In genomic region chr2:35503311-35503710, GRCh38 we compare ENCODE assay signal across 25 cellular contexts.
"Had no signal": no experiment of that assay in that cellular context is flagged by ENCODE, and none has a peak within 500 bp of the region (broad histone marks: within the 10 kb centered on the region; RNA-seq: fewer than 3 reads in every experiment).

No MANE protein-coding gene starts in this region.

- H3K9ac ChIP-seq: neural progenitor cell had no signal

- H3K4me3 Mint-ChIP-seq: activated CD4-positive, alpha-beta memory T cell treated with anti-CD3 and anti-CD28 coated beads, Interleukin-2, amount 10 ng/mL, durations not matched to agents 7 days and 5 days; activated naive CD8-positive, alpha-beta T cell treated with anti-CD3 and anti-CD28 coated beads for 36 hours; activated T-helper 17 cell treated with anti-CD3 and anti-CD28 coated beads, Interleukin-2, amount 50 U/mL, for 72 hours; naive thymus-derived CD4-positive, alpha-beta T cell; neural progenitor cell had no signal

- H3K4me2 ChIP-seq: neural progenitor cell had no signal

- H3K4me1 ChIP-seq: body of pancreas, gastroesophageal sphincter, heart right ventricle, left ventricle myocardium inferior, neural progenitor cell, prostate gland, right atrium auricular region, tibial artery had no signal

- H3K27me3 Mint-ChIP-seq: activated CD4-positive, alpha-beta memory T cell treated with anti-CD3 and anti-CD28 coated beads, Interleukin-2, amount 10 ng/mL, durations not matched to agents 7 days and 5 days; activated naive CD8-positive, alpha-beta T cell treated with anti-CD3 and anti-CD28 coated beads for 36 hours; activated T-helper 17 cell treated with anti-CD3 and anti-CD28 coated beads, Interleukin-2, amount 50 U/mL, for 72 hours; naive thymus-derived CD4-positive, alpha-beta T cell had no signal

- H3K9me3 ChIP-seq: body of pancreas, gastroesophageal sphincter, heart right ventricle, prostate gland, right atrium auricular region, tibial artery had no signal

- H3K27ac ChIP-seq: body of pancreas, gastroesophageal sphincter, heart right ventricle, left ventricle myocardium inferior, neural progenitor cell, prostate gland, right atrium auricular region, tibial artery had no signal

- FAIRE-seq: colon had no signal

- H3K36me3 ChIP-seq: gastroesophageal sphincter, heart right ventricle, left ventricle myocardium inferior, neural progenitor cell, prostate gland, right atrium auricular region, tibial artery had no signal

- H3K27me3 ChIP-seq: body of pancreas, gastroesophageal sphincter, heart right ventricle, neural progenitor cell, right atrium auricular region, tibial artery had no signal

- H3K9me3 Mint-ChIP-seq: activated CD4-positive, alpha-beta memory T cell treated with anti-CD3 and anti-CD28 coated beads, Interleukin-2, amount 10 ng/mL, durations not matched to agents 7 days and 5 days; activated naive CD8-positive, alpha-beta T cell treated with anti-CD3 and anti-CD28 coated beads for 36 hours; activated T-helper 17 cell treated with anti-CD3 and anti-CD28 coated beads, Interleukin-2, amount 50 U/mL, for 72 hours; neural progenitor cell had no signal

- DNase-seq: activated CD4-positive, alpha-beta memory T cell treated with anti-CD3 and anti-CD28 coated beads, Interleukin-2, amount 10 ng/mL, durations not matched to agents 7 days and 5 days; activated CD4-positive, alpha-beta T cell treated with anti-CD3 and anti-CD28 coated beads for 48 hours; activated CD4-positive, CD25-positive, alpha-beta regulatory T cell; activated naive CD4-positive, alpha-beta T cell; activated naive CD8-positive, alpha-beta T cell treated with anti-CD3 and anti-CD28 coated beads for 36 hours; activated T-cell treated with anti-CD3 and anti-CD28 coated beads, Interleukin-2, amount 50 U/mL, for 1 hour; amygdala; body of pancreas; caudate nucleus; heart right ventricle; left ventricle myocardium inferior; mesendoderm; naive thymus-derived CD4-positive, alpha-beta T cell; stimulated activated CD4-positive, alpha-beta T cell treated with anti-CD3 and anti-CD28 coated beads, Interleukin-12 subunit alpha, Interleukin-12 subunit beta, amount 100 ng/mL, for 4 hours; stimulated activated CD4-positive, alpha-beta T cell treated with anti-CD3 and anti-CD28 coated beads, Interleukin-2, amount 100 ng/mL, for 24 hours; stimulated activated naive CD4-positive, alpha-beta T cell treated with Interleukin-2 at 50 U/mL for 16 hours; substantia nigra; T-helper 9 cell; tibial artery had no signal

- H3K4me1 Mint-ChIP-seq: activated CD4-positive, alpha-beta memory T cell treated with anti-CD3 and anti-CD28 coated beads, Interleukin-2, amount 10 ng/mL, durations not matched to agents 7 days and 5 days; activated naive CD8-positive, alpha-beta T cell treated with anti-CD3 and anti-CD28 coated beads for 36 hours; activated T-helper 17 cell treated with anti-CD3 and anti-CD28 coated beads, Interleukin-2, amount 50 U/mL, for 72 hours; naive thymus-derived CD4-positive, alpha-beta T cell; neural progenitor cell had no signal

- H3K36me3 Mint-ChIP-seq: activated naive CD8-positive, alpha-beta T cell treated with anti-CD3 and anti-CD28 coated beads for 36 hours; naive thymus-derived CD4-positive, alpha-beta T cell; neural progenitor cell had no signal

- H3K27ac Mint-ChIP-seq: activated CD4-positive, alpha-beta memory T cell treated with anti-CD3 and anti-CD28 coated beads, Interleukin-2, amount 10 ng/mL, durations not matched to agents 7 days and 5 days; activated naive CD8-positive, alpha-beta T cell treated with anti-CD3 and anti-CD28 coated beads for 36 hours; activated T-helper 17 cell treated with anti-CD3 and anti-CD28 coated beads, Interleukin-2, amount 50 U/mL, for 72 hours; naive thymus-derived CD4-positive, alpha-beta T cell; neural progenitor cell had no signal

- H3K4me3 ChIP-seq: body of pancreas, gastroesophageal sphincter, heart right ventricle, left ventricle myocardium inferior, neural progenitor cell, prostate gland, right atrium auricular region, tibial artery had no signal

- H2AFZ ChIP-seq: neural progenitor cell had no signal
